In genomic region chr6:32622545-32623401, GRCh38 we compare ENCODE assay signal across 9 cellular contexts. TPM values are rescaled to one million over a fixed set of nuclear protein-coding genes. Genes with fewer than 3 reads are reported as not detected.
DNase-seq lines count a peak whose midpoint lies in the region; ATAC-seq and TF ChIP-seq lines count a peak whose summit lies in the region.
"Had no signal": no experiment of that assay in that cellular context is flagged by ENCODE, and none has a peak within 500 bp of the region (broad histone marks: within the 10 kb centered on the region; RNA-seq: fewer than 3 reads in every experiment).

No MANE protein-coding gene starts in this region.

- no peaks in the 10 kb centered on the region for H3K9me3 Mint-ChIP-seq in central memory CD8-positive, alpha-beta T cell
- H3K9me3 Mint-ChIP-seq in Caco-2 (ENCODE audit: unreplicated experiment): peaks cover 10% of the 10 kb centered on the region

- ATAC-seq in DND-41 (ENCODE audit: insufficient read depth, low read depth) (peak; percentile 90), GM19455 (IDR thresholded peaks at IDR 0.05; ENCODE audit: unreplicated experiment) (peak; percentile 73), HG03439 (IDR thresholded peaks at IDR 0.05; ENCODE audit: unreplicated experiment) (peak; percentile 73)
- peak; percentile 87 for ATAC-seq in central memory CD8-positive, alpha-beta T cell (replicated peaks; ENCODE audit: extremely low read depth, poor library complexity, severe bottlenecking)

- H3K27me3 ChIP-seq in DND-41 (ENCODE audit: insufficient read depth, low read length, poor library complexity) (no peaks in the 10 kb centered on the region), Caco-2 (replicated peaks; ENCODE audit: control insufficient read depth, insufficient read depth, low read length) (no peaks in the 10 kb centered on the region)

- H3K4me3 ChIP-seq in DND-41 (ENCODE audit: low read depth in 1 of 2, low read length in 2 of 2): no peak overlapping the region
- no peak overlapping the region for H3K4me3 ChIP-seq in Caco-2 (ENCODE audit: low read depth, low read length)

- H3K4me1 ChIP-seq in DND-41 (ENCODE audit: insufficient read depth, low read length) (peaks cover 27% of the 10 kb centered on the region), Caco-2 (no peaks in the 10 kb centered on the region)

- H3K4me2 ChIP-seq in DND-41 (ENCODE audit: insufficient read depth, low read length): peak overlapping the region; percentile 29; the same call in 1 of the 2 replicates

- no peak overlapping the region for H2AFZ ChIP-seq in DND-41 (ENCODE audit: low read depth, low read length)

- H4K20me1 ChIP-seq in DND-41 (ENCODE audit: insufficient read depth, low read length): no peaks in the 10 kb centered on the region

- CTCF ChIA-PET in Caco-2 (lab: Charles Lee): interaction anchor here (0.6 to 1.4 kb wide), 3 partner anchors 36 to 427 kb away, joined by 3 read pairs; no protein-coding TSS in a partner anchor

- no peaks in the 10 kb centered on the region for H3K79me2 ChIP-seq in DND-41 (ENCODE audit: insufficient read depth, low read length)

- POLR2A ChIA-PET in Caco-2 (lab: Charles Lee): no interaction called here

- peak; percentile 56 for DNase-seq in DND-41
- peak; percentile 6 to 94 (median 27) for DNase-seq in T-helper 1 cell
- peak; percentile 13 to 62 for DNase-seq in central memory CD8-positive, alpha-beta T cell (ENCODE audit: low spot score in 2 of 2)
- peak; percentile 20 for DNase-seq in midbrain (lab: John Stamatoyannopoulos, UW)
- no peak for DNase-seq in Caco-2
- no peak for DNase-seq in NCI-H2227 treated with DMSO at 0.1 percent for 48 hours (lab: John Stamatoyannopoulos, UW)

- no peaks in the 10 kb centered on the region for H3K27me3 Mint-ChIP-seq in central memory CD8-positive, alpha-beta T cell
- peaks cover 5% of the 10 kb centered on the region for H3K27me3 Mint-ChIP-seq in Caco-2 (ENCODE audit: insufficient read depth, unreplicated experiment)

- H3K36me3 ChIP-seq in DND-41 (ENCODE audit: insufficient read depth, low read length): no peaks in the 10 kb centered on the region
- H3K36me3 ChIP-seq in Caco-2 (ENCODE audit: control insufficient read depth, insufficient read depth, low read length): no peaks in the 10 kb centered on the region

- H3K36me3 Mint-ChIP-seq in central memory CD8-positive, alpha-beta T cell (ENCODE audit: insufficient read depth): peaks cover 9% of the 10 kb centered on the region
- H3K36me3 Mint-ChIP-seq in Caco-2 (ENCODE audit: insufficient read depth, unreplicated experiment): no peaks in the 10 kb centered on the region

- H3K9ac ChIP-seq in DND-41 (ENCODE audit: low read depth, low read length): no peak overlapping the region

- peak overlapping the region; percentile 93 for H3K27ac Mint-ChIP-seq in central memory CD8-positive, alpha-beta T cell (ENCODE audit: low read depth)
- no peak overlapping the region for H3K27ac Mint-ChIP-seq in Caco-2 (ENCODE audit: unreplicated experiment)

- H3K27ac ChIP-seq in DND-41 (ENCODE audit: low read length): peak overlapping the region; percentile 32; the same call in 1 of the 2 replicates
- H3K27ac ChIP-seq: VCaP had no signal

- H3K9me3 ChIP-seq in DND-41 (ENCODE audit: insufficient read depth, low read length, severe bottlenecking): no peaks in the 10 kb centered on the region
- H3K9me3 ChIP-seq in Caco-2: no peaks in the 10 kb centered on the region

- TF ChIP-seq CTCF in DND-41 (IDR thresholded peaks at IDR 0.05; ENCODE audit: borderline replicate concordance, extremely low read depth, low read length, poor library complexity, severe bottlenecking) (peak; percentile 68), Caco-2 (IDR thresholded peaks at IDR 0.05; ENCODE audit: insufficient read depth in 1 of 2, low read depth in 1 of 2, low read length in 1 of 2, severe bottlenecking in 1 of 2, unreplicated experiment in 1 of 2) (no peak)

- intact Hi-C loops in Caco-2 (cut with micrococcal nuclease; ENCODE audit: unreplicated experiment): loop anchor here (1.0 kb wide), 1 partner anchor 70 kb away; no protein-coding TSS in a partner anchor

- H3K4me1 Mint-ChIP-seq in central memory CD8-positive, alpha-beta T cell: peaks cover 52% of the 10 kb centered on the region
- H3K4me1 Mint-ChIP-seq in Caco-2 (ENCODE audit: low read depth, unreplicated experiment): no peaks in the 10 kb centered on the region

- peak overlapping the region; percentile 46 for H3K4me3 Mint-ChIP-seq in central memory CD8-positive, alpha-beta T cell
- H3K4me3 Mint-ChIP-seq in Caco-2 (ENCODE audit: unreplicated experiment): no peak overlapping the region

- BruUV-seq in Caco-2 (replicated peaks; lab: Mats Ljungman, UMichigan): no TSS peak

RNA-seq across cellular contexts. Expression of gene HLA-DQA1, which starts 14.4 kb away (rescaled TPM):
- not detected in 2 replicates for total RNA-seq in Caco-2 (2022)

RNA-seq across cellular contexts. Expression of gene HLA-DRB1, which starts 33.1 kb away (rescaled TPM):
- not detected in 2 replicates for total RNA-seq in Caco-2 (2022)

RNA-seq across cellular contexts. Expression of gene HLA-DQB1, which starts 43.7 kb away (rescaled TPM):
- total RNA-seq in Caco-2 (2022): not detected in 2 replicates

Comparison
In these comparisons a context has a peak if more than half of its experiments do, and no peak if none do; other contexts are left out.
1. DNase-seq: peak in DND-41 (single experiment), T-helper 1 cell (5 of 5), central memory CD8-positive, alpha-beta T cell (2 of 2) and midbrain (single experiment); none in Caco-2 (0 of 2) and NCI-H2227 treated with DMSO at 0.1 percent for 48 hours (single experiment).
2. Peak in every context shown above with its lines, with median percentiles within 50 percentile points of each other: ATAC-seq.